Comparison of ENCODE assay signal across 8 cellular contexts in genomic region chr13:102773441-102774209, GRCh38. TPM values are rescaled to one million over a fixed set of nuclear protein-coding genes. Genes with fewer than 3 reads are reported as not detected.
DNase-seq lines count a peak whose midpoint lies in the region; ATAC-seq, FAIRE-seq and TF ChIP-seq lines count a peak whose summit lies in the region.

TEX30 (minus strand) TSS chr13:102773786; CDS start chr13:102770026, 3,760 bp downstream.

- H3K4me1 ChIP-seq in OCI-LY3 (ENCODE audit: low read length) (peaks cover 22% of the 10 kb centered on the region), endothelial cell of umbilical vein (ENCODE audit: control insufficient read depth, extremely low read depth, insufficient read depth, low read length) (peaks cover 18% of the 10 kb centered on the region)

- H3K36me3 ChIP-seq in OCI-LY3 (replicated peaks; ENCODE audit: low read depth, low read length) (peaks cover 3% of the 10 kb centered on the region), endothelial cell of umbilical vein (ENCODE audit: control insufficient read depth in 2 of 2, extremely low read depth in 1 of 2, insufficient read depth in 2 of 2, low read length in 2 of 2) (no peaks in the 10 kb centered on the region)

- BruUV-seq in Calu3 (replicated peaks; lab: Mats Ljungman, UMichigan), result no TSS peak
- BruUV-seq in endothelial cell of umbilical vein (replicated peaks; lab: Mats Ljungman, UMichigan), result no TSS peak

- H3K4me2 ChIP-seq in OCI-LY3 (ENCODE audit: low read length) (peak within 1 kb of the TSS; percentile 85), endothelial cell of umbilical vein (ENCODE audit: insufficient read depth, low read length) (peak within 1 kb of the TSS; percentile 79)

- H3K9me3 ChIP-seq in OCI-LY3 (ENCODE audit: insufficient read depth, low read length), result no peaks in the 10 kb centered on the region
- H3K9me3 ChIP-seq in endothelial cell of umbilical vein (replicated peaks; ENCODE audit: control insufficient read depth, insufficient read depth, low read length), result no peaks in the 10 kb centered on the region

- H3K4me3 ChIP-seq in OCI-LY3 (ENCODE audit: low read length) (peak within 1 kb of the TSS; percentile 92), endothelial cell of umbilical vein (replicated peaks in 1 of 3; ENCODE audit: insufficient read depth in 1 of 3, low read depth in 1 of 3, low read length in 3 of 3) (peak within 1 kb of the TSS; percentile 85 to 94 (median 88))

- H3K27me3 ChIP-seq in OCI-LY3 (ENCODE audit: low read depth, low read length) (no peaks in the 10 kb centered on the region), endothelial cell of umbilical vein (ENCODE audit: control insufficient read depth in 2 of 2, insufficient read depth in 2 of 2, low read length in 2 of 2) (no peaks in the 10 kb centered on the region)

- intact Hi-C loops in Calu3 (cut with micrococcal nuclease; ENCODE audit: unreplicated experiment), result no loop called here
- intact Hi-C loops in endothelial cell of umbilical vein (cut with micrococcal nuclease), result loop anchor here (1.0 to 2.0 kb wide), 8 partner anchors 27 to 379 kb away; partner anchors contain the start of gene TPP2

- H3K79me2 ChIP-seq in OCI-LY3 (ENCODE audit: low read length), result peaks cover 22% of the 10 kb centered on the region
- H3K79me2 ChIP-seq in endothelial cell of umbilical vein (ENCODE audit: control insufficient read depth, insufficient read depth, low read length), result peaks cover 22% of the 10 kb centered on the region

- dilution Hi-C loops in endothelial cell of umbilical vein (cut with MboI; ENCODE audit: extremely low pct_ligation_motif_present, low sequenced_read_pairs), result no loop called here

- peak within 1 kb of the TSS; percentile 43 for H3K27ac ChIP-seq in OCI-LY3 (ENCODE audit: low read length)
- peak within 1 kb of the TSS; percentile 76 for H3K27ac ChIP-seq in endothelial cell of umbilical vein (ENCODE audit: insufficient read depth, low read depth, low read length)

- peak within 1 kb of the TSS; percentile 88 for H3K9ac ChIP-seq in OCI-LY3 (ENCODE audit: low read length)
- H3K9ac ChIP-seq in endothelial cell of umbilical vein (replicated peaks; ENCODE audit: extremely low read depth, insufficient read depth, low read length), result peak within 1 kb of the TSS; percentile 88

- peak; percentile 94 for FAIRE-seq in endothelial cell of umbilical vein (lab: Jason Lieb, UNC)

- no peaks in the 10 kb centered on the region for H3K9me3 Mint-ChIP-seq in Calu3 (ENCODE audit: low read depth, unreplicated experiment)

- POLR2A ChIA-PET in endothelial cell of umbilical vein (lab: Charles Lee), result interaction anchor here (0.7 to 1.2 kb wide), 5 partner anchors 27 to 187 kb away, joined by 3 to 4 read pairs (median 3); partner anchors contain the start of gene ERCC5

- TF ChIP-seq CTCF in Calu3 (IDR thresholded peaks at IDR 0.05; ENCODE audit: unreplicated experiment), result no peak
- no peak for TF ChIP-seq CTCF in OCI-LY3 (IDR thresholded peaks at IDR 0.05; ENCODE audit: low read depth, low read length)
- peak in 1 of 2 donors; percentile 10 for TF ChIP-seq CTCF in endothelial cell of umbilical vein (IDR thresholded peaks at IDR 0.05; ENCODE audit: extremely low read depth in 1 of 2, insufficient read depth in 1 of 2, low read depth in 1 of 2, low read length in 2 of 2)

- H3K9me1 ChIP-seq in endothelial cell of umbilical vein (replicated peaks; ENCODE audit: control insufficient read depth, extremely low read depth, insufficient read depth, low read length), result no peaks in the 10 kb centered on the region

- H2AFZ ChIP-seq in OCI-LY3 (ENCODE audit: low read depth, low read length), result peak within 1 kb of the TSS; percentile 85
- H2AFZ ChIP-seq in endothelial cell of umbilical vein (ENCODE audit: low read depth, low read length), result peak within 1 kb of the TSS; percentile 98

- H3K27me3 Mint-ChIP-seq in Calu3 (ENCODE audit: unreplicated experiment), result no peaks in the 10 kb centered on the region

- H3K4me1 Mint-ChIP-seq in Calu3 (ENCODE audit: low read depth, unreplicated experiment), result no peaks in the 10 kb centered on the region

- H3K27ac Mint-ChIP-seq in Calu3 (ENCODE audit: unreplicated experiment), result peak within 1 kb of the TSS; percentile 50

- CTCF ChIA-PET in Calu3 (lab: Charles Lee), result no interaction called here
- CTCF ChIA-PET in endothelial cell of umbilical vein (lab: Charles Lee), result interaction anchor here (0.8 to 1.9 kb wide), 8 partner anchors 21 to 181 kb away, joined by 3 to 10 read pairs (median 6); partner anchors contain the start of gene ERCC5

- peaks cover 20% of the 10 kb centered on the region for H3K36me3 Mint-ChIP-seq in Calu3 (ENCODE audit: insufficient read depth, unreplicated experiment)

- ATAC-seq in GM21367 (IDR thresholded peaks at IDR 0.05; ENCODE audit: unreplicated experiment), result peak; percentile 91

- DNase-seq in Calu3, result peak; percentile 74
- peak; percentile 89 for DNase-seq in HT-29 (ENCODE audit: low spot score)
- peak; percentile 87 for DNase-seq in activated T-cell treated with anti-CD3 and anti-CD28 coated beads for 1 hour (ENCODE audit: low read depth)
- peak; percentile 90 for DNase-seq in endothelial cell of umbilical vein (ENCODE audit: low read depth, low spot score)
- peak; percentile 69 for DNase-seq in middle frontal gyrus (ENCODE audit: extremely low spot score, low spot score)
- DNase-seq in stimulated activated CD8-positive, alpha-beta memory T cell treated with anti-CD3 and anti-CD28 coated beads, Interleukin-2, amount 100 ng/mL, for 48 hours (ENCODE audit: low read depth in 2 of 2), result peak; percentile 79 to 88

- 0 out of 2 replicates have a peak, but pooled peaks cover 5% of the 10 kb centered on the region for H4K20me1 ChIP-seq in OCI-LY3 (ENCODE audit: insufficient read depth, low read length)
- H4K20me1 ChIP-seq in endothelial cell of umbilical vein (replicated peaks; ENCODE audit: control insufficient read depth, extremely low read depth, insufficient read depth, low read length), result no peaks in the 10 kb centered on the region

- peak within 1 kb of the TSS; percentile 72 for H3K4me3 Mint-ChIP-seq in Calu3 (ENCODE audit: low read depth, unreplicated experiment)

- TF ChIP-seq POLR2A in endothelial cell of umbilical vein (IDR thresholded peaks at IDR 0.05; ENCODE audit: low read depth, low read length), result peak; percentile 97

TF ChIP-seq in endothelial cell of umbilical vein, 7 proteins besides CTCF, POLR2A, EP300 and RAD21:
- TF ChIP-seq POLR2AphosphoS5 (IDR thresholded peaks at IDR 0.05; ENCODE audit: insufficient read depth, low read depth, low read length) (peak; percentile 97), JUN (IDR thresholded peaks at IDR 0.05; ENCODE audit: borderline replicate concordance, insufficient read depth, insufficient read length, low read depth) (no peak), EZH2 (IDR thresholded peaks at IDR 0.05; ENCODE audit: borderline replicate concordance, low read depth, low read length, severe bottlenecking) (no peak), FOS (IDR thresholded peaks at IDR 0.05; ENCODE audit: borderline replicate concordance, insufficient read depth, low read length) (peak; percentile 7), GATA2 (IDR thresholded peaks at IDR 0.05; ENCODE audit: insufficient read depth, insufficient read length, low read depth, low read length) (no peak), MYC (IDR thresholded peaks at IDR 0.05; ENCODE audit: low read depth, low read length) (no peak), MAX (IDR thresholded peaks at IDR 0.05; ENCODE audit: insufficient read depth, insufficient read length) (peak; percentile 86)

RNA-seq across cellular contexts. Expression of gene TEX30, which starts in this region (rescaled TPM):
- total RNA-seq in Calu3 (2022) (7.4 and 7.9 TPM in 2 replicates), endothelial cell of umbilical vein (14.5 and 19.8 TPM in 2 replicates)
- 15.4 and 19.4 TPM in 2 replicates for total RNA-seq in HT-29 (2014; rRNA removed; shearing (Covaris generic))
- 8.0 and 12.5 TPM in 2 replicates for polyA plus RNA-seq in endothelial cell of umbilical vein
- 18.2 and 18.3 TPM in 2 replicates for polyA plus RNA-seq in endothelial cell of umbilical vein (2011; cell fraction: cytosol; rRNA removed)
- 9.8 and 14.0 TPM in 2 replicates for polyA plus RNA-seq in endothelial cell of umbilical vein (2011; cell fraction: nucleus; rRNA removed)
- 12.8 and 23.7 TPM in 2 replicates for polyA plus RNA-seq in endothelial cell of umbilical vein (2012)
- 1.7 and 3.7 TPM in 2 replicates for polyA minus RNA-seq in endothelial cell of umbilical vein
- polyA minus RNA-seq in endothelial cell of umbilical vein (2011; cell fraction: cytosol; rRNA and poly(A)+ RNA removed), result 9.7 TPM
- 2.5 and 5.0 TPM in 2 replicates for polyA minus RNA-seq in endothelial cell of umbilical vein (2011; cell fraction: nucleus; rRNA and poly(A)+ RNA removed)

Comparison
In these comparisons a context has a peak if more than half of its experiments do, and no peak if none do; other contexts are left out.
1. Peak in every context shown above with its lines: DNase-seq, ATAC-seq, H3K4me3 ChIP-seq and H3K27ac ChIP-seq.